Comparison of ENCODE assay signal across 32 cellular contexts in genomic region chr16:78560997-78561396, GRCh38.
DNase-seq lines count a peak whose midpoint lies in the region; ATAC-seq, FAIRE-seq and TF ChIP-seq lines count a peak whose summit lies in the region.
"Had no signal": no experiment of that assay in that cellular context is flagged by ENCODE, and none has a peak within 500 bp of the region (broad histone marks: within the 10 kb centered on the region; RNA-seq: fewer than 3 reads in every experiment).

No MANE protein-coding gene starts in this region.

- intact Hi-C loops in HepG2 (cut with micrococcal nuclease; ENCODE audit: unreplicated experiment) (no loop called here), right lobe of liver (cut with DNase I) (no loop called here), posterior vena cava (cut with DNase I) (no loop called here)

- H4K20me1 ChIP-seq in HepG2 (ENCODE audit: insufficient read depth, low read length) = no peaks in the 10 kb centered on the region
- H4K20me1 ChIP-seq: BLaER1; BLaER1 treated with 17β-estradiol and CSF1 and Interleukin-3, amounts not matched to agents 10 nM and 100 nM had no signal

- no peak overlapping the region for H3K4me3 Mint-ChIP-seq in endodermal cell
- H3K4me3 Mint-ChIP-seq: B cell; CD14-positive monocyte; CD4-positive, alpha-beta memory T cell; CD4-positive, alpha-beta T cell; CD4-positive, CD25-positive, alpha-beta regulatory T cell; CD8-positive, alpha-beta memory T cell; CD8-positive, alpha-beta T cell had no signal

- H3K4me1 Mint-ChIP-seq in endodermal cell = no peaks in the 10 kb centered on the region
- H3K4me1 Mint-ChIP-seq: B cell had no signal

- H3K36me3 Mint-ChIP-seq in endodermal cell (ENCODE audit: low read depth) = no peaks in the 10 kb centered on the region
- H3K36me3 Mint-ChIP-seq: CD14-positive monocyte had no signal

- TF ChIP-seq EP300 in HepG2 (IDR thresholded peaks at IDR 0.05; ENCODE audit: low read depth in 2 of 2, low read length in 2 of 2) = no peak
- no peak for TF ChIP-seq EP300 in HepG2 (CRISPR knock-in tag; IDR thresholded peaks at IDR 0.05; ENCODE audit: borderline replicate concordance)

- DNase-seq in HepG2 (ENCODE audit: low spot score) (no peak), right lobe of liver (no peak), endodermal cell (peak; percentile 19), posterior vena cava (ENCODE audit: low spot score) (no peak)
- DNase-seq: 8988T; ACHN; AML-193; BE2C; C1 segment of cervical spinal cord; Caco-2; Calu3; CD4-positive, alpha-beta memory T cell; CD4-positive, alpha-beta T cell; CD4-positive, CD25-positive, alpha-beta regulatory T cell; CD8-positive, alpha-beta memory T cell; CD8-positive, alpha-beta T cell; COR-L47; DMS 273 treated with DMSO at 0.1 percent for 48 hours; DMS53; DMS79; DMS79 treated with DMSO at 0.1 percent for 48 hours; DND-41; EL had no signal

- H3K36me3 ChIP-seq in HepG2 (replicated peaks in 1 of 2; ENCODE audit: control insufficient read depth in 1 of 2, insufficient read depth in 2 of 2, low read length in 2 of 2) (no peaks in the 10 kb centered on the region), right lobe of liver (no peaks in the 10 kb centered on the region), endodermal cell (ENCODE audit: control insufficient read depth, insufficient read depth, low read length) (no peaks in the 10 kb centered on the region)
- H3K36me3 ChIP-seq: BE2C; BLaER1; BLaER1 treated with 17β-estradiol and CSF1 and Interleukin-3, amounts not matched to agents 10 nM and 100 nM had no signal

- POLR2A ChIA-PET in HepG2 (lab: Yijun Ruan, JAX) = no interaction called here

- H3K4me3 ChIP-seq in HepG2 (replicated peaks in 1 of 3; ENCODE audit: insufficient read depth in 1 of 3, low read depth in 2 of 3, low read length in 3 of 3) (no peak overlapping the region), right lobe of liver (no peak overlapping the region), endodermal cell (ENCODE audit: low read length) (no peak overlapping the region)
- H3K4me3 ChIP-seq: A549; BLaER1; BLaER1 treated with 17β-estradiol and CSF1 and Interleukin-3, amounts not matched to agents 10 nM and 100 nM had no signal

- FAIRE-seq in HepG2 (lab: Jason Lieb, UNC) = no peak
- FAIRE-seq: A204.1, A549, D721Med had no signal

- H3K27ac ChIP-seq in HepG2 (ENCODE audit: extremely low read length, insufficient read depth, low read length) (no peak overlapping the region), right lobe of liver (no peak overlapping the region), endodermal cell (ENCODE audit: low read depth, low read length) (no peak overlapping the region)
- H3K27ac ChIP-seq: 22Rv1; A549; BLaER1; BLaER1 treated with 17β-estradiol and CSF1 and Interleukin-3, amounts not matched to agents 10 nM and 100 nM; C4-2B had no signal

- TF ChIP-seq POLR2A in HepG2 (IDR thresholded peaks at IDR 0.05; ENCODE audit: insufficient read depth in 1 of 2, low read depth in 2 of 2, low read length in 2 of 2) = no peak
- TF ChIP-seq POLR2A in right lobe of liver (IDR thresholded peaks at IDR 0.05) = no peak

- H3K27me3 Mint-ChIP-seq in endodermal cell (ENCODE audit: insufficient read depth) = no peaks in the 10 kb centered on the region
- H3K27me3 Mint-ChIP-seq: B cell; CD4-positive, alpha-beta memory T cell; CD4-positive, alpha-beta T cell; CD4-positive, CD25-positive, alpha-beta regulatory T cell; CD8-positive, alpha-beta memory T cell had no signal

- H3K9me3 ChIP-seq in HepG2 (ENCODE audit: low read length) (no peaks in the 10 kb centered on the region), right lobe of liver (no peaks in the 10 kb centered on the region), endodermal cell (ENCODE audit: control insufficient read depth, low read length) (peaks cover 8% of the 10 kb centered on the region)
- H3K9me3 ChIP-seq: A549, BE2C, BLaER1, Caco-2 had no signal

- TF ChIP-seq RAD21 in HepG2 (CRISPR knock-in tag; IDR thresholded peaks at IDR 0.05) = no peak

- H3K4me1 ChIP-seq in HepG2 (ENCODE audit: insufficient read depth, low read length) (no peaks in the 10 kb centered on the region), right lobe of liver (peaks cover 0 to 11% (median 0%) of the 10 kb centered on the region in 4 donors), endodermal cell (ENCODE audit: control insufficient read depth, insufficient read depth, low read length) (no peaks in the 10 kb centered on the region)
- H3K4me1 ChIP-seq: A549, BE2C, Caco-2 had no signal

- peaks cover 11% of the 10 kb centered on the region for H3K9me3 Mint-ChIP-seq in endodermal cell
- H3K9me3 Mint-ChIP-seq: CD4-positive, alpha-beta T cell; CD4-positive, CD25-positive, alpha-beta regulatory T cell; CD8-positive, alpha-beta memory T cell had no signal

- CTCF ChIA-PET in HepG2 (lab: Yijun Ruan, JAX; ENCODE audit: low intra/inter-chr PET ratio, low total read pairs) = no interaction called here

- ATAC-seq in HepG2 = no peak
- no peak for ATAC-seq in right lobe of liver
- ATAC-seq: A549; CD8-positive, alpha-beta T cell had no signal

- H3K79me2 ChIP-seq in HepG2 (ENCODE audit: insufficient read depth, low read length) = no peaks in the 10 kb centered on the region

- H3K27ac Mint-ChIP-seq in endodermal cell = no peak overlapping the region
- H3K27ac Mint-ChIP-seq: B cell; CD14-positive monocyte; CD4-positive, alpha-beta memory T cell; CD4-positive, alpha-beta T cell; CD4-positive, CD25-positive, alpha-beta regulatory T cell; CD8-positive, alpha-beta memory T cell; CD8-positive, alpha-beta T cell had no signal

- no peak overlapping the region for H3K9ac ChIP-seq in HepG2 (ENCODE audit: insufficient read depth, low read depth, low read length)
- no peak overlapping the region for H3K9ac ChIP-seq in endodermal cell (ENCODE audit: extremely low read depth, low read length, poor library complexity, severe bottlenecking)
- H3K9ac ChIP-seq: BLaER1; BLaER1 treated with 17β-estradiol and CSF1 and Interleukin-3, amounts not matched to agents 10 nM and 100 nM had no signal

- no peaks in the 10 kb centered on the region for H3K27me3 ChIP-seq in HepG2 (ENCODE audit: control insufficient read depth in 1 of 2, insufficient read depth in 2 of 2, low read length in 2 of 2)
- no peaks in the 10 kb centered on the region for H3K27me3 ChIP-seq in right lobe of liver
- H3K27me3 ChIP-seq in endodermal cell (ENCODE audit: control insufficient read depth, insufficient read depth, low read length, poor library complexity, severe bottlenecking) = no peaks in the 10 kb centered on the region
- H3K27me3 ChIP-seq: BE2C; BLaER1; BLaER1 treated with 17β-estradiol and CSF1 and Interleukin-3, amounts not matched to agents 10 nM and 100 nM had no signal

- no TSS peak for BruUV-seq in HepG2 (replicated peaks; lab: Mats Ljungman, UMichigan)

- no peak for TF ChIP-seq CTCF in HepG2 (CRISPR knock-in tag; IDR thresholded peaks at IDR 0.05)
- no peak for TF ChIP-seq CTCF in right lobe of liver (IDR thresholded peaks at IDR 0.05)
- TF ChIP-seq CTCF in endodermal cell (conservative IDR thresholded peaks at IDR 0.05) = no peak

- H2AFZ ChIP-seq in HepG2 (ENCODE audit: low read length) = no peak overlapping the region

- in situ Hi-C loops in HepG2 (cut with HindIII; ENCODE audit: extremely low pct_ligation_motif_present, low pct_unique_long_range_greater_than_20kb) = no loop called here

- no peak overlapping the region for H3K4me2 ChIP-seq in HepG2 (ENCODE audit: low read depth, low read length)
- H3K4me2 ChIP-seq: A549; BLaER1; BLaER1 treated with 17β-estradiol and CSF1 and Interleukin-3, amounts not matched to agents 10 nM and 100 nM had no signal

- WGBS in HepG2 (ENCODE audit: low lambda C conversion rate) = 100% methylated on average over 1 of the region's 1 CpG
- 100% methylated on average over 1 of the region's 1 CpG for WGBS in right lobe of liver (ENCODE audit: insufficient coverage, low coverage, low lambda C conversion rate, missing lambda C conversion rate)
- WGBS in endodermal cell (ENCODE audit: insufficient coverage in 1 of 2, insufficient read length in 1 of 2), 2 experiments = 86 to 90% methylated on average over 1 of the region's 1 CpG

TF ChIP-seq in HepG2, 621 proteins besides CTCF, POLR2A, EP300 and RAD21:
- TF ChIP-seq TBP (CRISPR knock-in tag; IDR thresholded peaks at IDR 0.05) (no peak), SAP130 (CRISPR knock-in tag; IDR thresholded peaks at IDR 0.05; ENCODE audit: low read depth) (no peak), ZNF543 (CRISPR knock-in tag; IDR thresholded peaks at IDR 0.05) (peak; percentile 96)
